13 cellular contexts compared by ENCODE assay signal in genomic region chr14:32808574-32809098, GRCh38.
A peak's percentile ranks its signal among the peaks of the same experiment; 100 is the strongest.
DNase-seq lines count a peak whose midpoint lies in the region; ATAC-seq and FAIRE-seq lines count a peak whose summit lies in the region.
"Had no signal": no experiment of that assay in that cellular context is flagged by ENCODE, and none has a peak within 500 bp of the region (broad histone marks: within the 10 kb centered on the region; RNA-seq: fewer than 3 reads in every experiment).

No MANE protein-coding gene starts in this region.

- H3K4me3 ChIP-seq in muscle layer of colon (ENCODE audit: low read depth in 1 of 2, low read length in 2 of 2) = peak overlapping the region in 1 of 2 donors; percentile 21
- H3K4me3 ChIP-seq: lung, testis had no signal

- no peak for ATAC-seq in GM18868 (IDR thresholded peaks at IDR 0.05; ENCODE audit: unreplicated experiment)

- H3K9ac ChIP-seq in muscle layer of colon (ENCODE audit: low read length) = peak overlapping the region; percentile 4

- H3K36me3 ChIP-seq in muscle layer of colon (ENCODE audit: insufficient read depth, low read length) = peaks cover 4% of the 10 kb centered on the region

- no peak overlapping the region for H3K27ac ChIP-seq in muscle layer of colon (ENCODE audit: low read depth, low read length)
- H3K27ac ChIP-seq: testis had no signal

- FAIRE-seq in GM19239 (lab: Jason Lieb, UNC) = no peak

- no peaks in the 10 kb centered on the region for H3K27me3 ChIP-seq in muscle layer of colon (ENCODE audit: control insufficient read depth in 1 of 2, insufficient read depth in 2 of 2, low read length in 2 of 2)
- H3K27me3 ChIP-seq: testis had no signal

- no peaks in the 10 kb centered on the region for H3K9me3 ChIP-seq in muscle layer of colon (ENCODE audit: low read length)
- H3K9me3 ChIP-seq: testis had no signal

- DNase-seq in DMS79 (lab: John Stamatoyannopoulos, UW) = peak; percentile 81
- DNase-seq in NCI-H2081 (lab: John Stamatoyannopoulos, UW) = peak; percentile 64 to 89
- DNase-seq in dedifferentiated amniotic fluid mesenchymal stem cell (ENCODE audit: extremely low spot score) = peak; percentile 48
- DNase-seq in GM19239 (ENCODE audit: insufficient read length, low spot score) = no peak
- DNase-seq in activated effector memory CD4-positive, alpha-beta T cell treated with Interleukin-2 at 50 U/mL for 16 hours = no peak
- no peak for DNase-seq in ecto neural progenitor cell (ENCODE audit: low spot score)
- DNase-seq: activated effector memory CD4-positive, alpha-beta T cell treated with anti-CD3 and anti-CD28 coated beads, Interleukin-2, amount 50 U/mL, for 16 hours; NK-92 treated with Interleukin-12 subunit alpha and Interleukin-12 subunit beta, amount 100 ng/mL, for 24 hours; T1000; testis had no signal

- peaks cover 11% of the 10 kb centered on the region for H3K4me1 ChIP-seq in muscle layer of colon (ENCODE audit: insufficient read depth, low read length)
- H3K4me1 ChIP-seq: testis had no signal

Comparison
In these comparisons a context has a peak if more than half of its experiments do, and no peak if none do; other contexts are left out.
1. DNase-seq: peak in DMS79 (single experiment), NCI-H2081 (2 of 2) and dedifferentiated amniotic fluid mesenchymal stem cell (single experiment); none in GM19239 (single experiment), activated effector memory CD4-positive, alpha-beta T cell treated with Interleukin-2 at 50 U/mL for 16 hours (single experiment) and ecto neural progenitor cell (single experiment).